8 cellular contexts compared by ENCODE assay signal in the genomic region with DNA sequence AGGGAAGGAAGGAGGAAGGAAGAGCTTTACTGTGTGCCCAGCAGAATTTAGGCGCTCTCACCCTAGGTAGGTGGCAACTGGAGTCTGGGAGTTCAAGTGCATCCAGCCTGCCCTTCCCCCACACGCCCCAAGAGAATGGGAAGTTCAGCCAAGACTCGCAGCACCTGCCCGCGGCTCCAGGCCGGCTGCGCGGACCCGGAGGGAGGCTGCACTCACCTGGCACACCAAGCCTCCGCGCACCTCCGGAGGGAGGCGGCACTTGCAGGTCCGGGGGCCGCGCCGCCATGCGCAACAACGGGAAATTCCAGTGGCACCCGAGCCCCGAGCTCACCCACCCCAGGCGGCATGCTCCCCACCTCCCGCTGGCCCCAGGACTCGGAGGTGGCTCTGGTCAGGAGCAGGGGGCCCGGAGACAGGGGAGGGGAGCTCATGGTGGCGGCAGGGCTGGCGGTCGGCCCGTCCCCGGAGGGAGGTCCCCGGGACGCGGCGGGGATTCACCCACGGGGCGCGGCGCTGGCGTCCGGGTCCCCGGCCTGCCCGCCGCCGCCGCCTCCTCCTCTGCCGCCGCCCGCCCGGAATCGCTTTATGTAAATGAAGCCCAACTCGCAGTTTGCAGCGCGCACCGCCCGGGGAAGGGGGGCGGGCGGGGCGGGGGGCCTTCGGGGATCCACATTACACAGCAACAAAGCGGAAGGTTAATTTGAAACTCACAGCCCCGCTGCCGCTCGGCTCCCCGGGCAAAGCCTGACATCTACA. TPM values are rescaled to one million over a fixed set of nuclear protein-coding genes. Genes with fewer than 3 reads are reported as not detected.
DNase-seq lines count a peak whose midpoint lies in the region; ATAC-seq and TF ChIP-seq lines count a peak whose summit lies in the region.

TSS of gene ZFHX3 (minus strand) at position 593 of the 756 bp plus-strand sequence. CDS start 87,983 bp downstream, outside the sequence.

- RAD21 ChIA-PET in HCT116 (lab: Charles Lee; ENCODE audit: low non-redundant PET in 1 of 2, low total read pairs in 2 of 2, uncharacterized antibody in 2 of 2, unreplicated experiment in 2 of 2): no interaction called here

- H3K27me3 Mint-ChIP-seq in activated T-helper 1 cell treated with anti-CD3 and anti-CD28 coated beads, Interleukin-12 subunit alpha, Interleukin-12 subunit beta, Interleukin-2, Interleukin-4 antibody, amounts not matched to agents 30 ng/mL and 10 ng/mL and 1 ng/mL, durations not matched to agents 14 hours and 24 hours and 36 hours (ENCODE audit: insufficient read depth): peaks cover 39% of the 10 kb centered on the region
- H3K27me3 Mint-ChIP-seq in neural crest cell (ENCODE audit: low read depth): no peaks in the 10 kb centered on the region

- H3K4me1 ChIP-seq in HCT116 (ENCODE audit: control insufficient read depth in 1 of 2, insufficient read depth in 2 of 2, low read length in 2 of 2) (peaks cover 24 to 32% of the 10 kb centered on the region in 2 experiments), foreskin keratinocyte (peaks cover 5% of the 10 kb centered on the region)

- H3K9me2 ChIP-seq in HCT116 (ENCODE audit: insufficient read depth): no peaks in the 10 kb centered on the region

- ATAC-seq in HCT116: peak; percentile 65
- ATAC-seq in foreskin keratinocyte: peak; percentile 74

- peak; percentile 25; the same call in 1 of the 2 replicates for TF ChIP-seq RAD21 in HCT116 (IDR thresholded peaks at IDR 0.05; ENCODE audit: low read depth)

- no peak within 1 kb of the TSS for H3K27ac Mint-ChIP-seq in activated T-helper 1 cell treated with anti-CD3 and anti-CD28 coated beads, Interleukin-12 subunit alpha, Interleukin-12 subunit beta, Interleukin-2, Interleukin-4 antibody, amounts not matched to agents 30 ng/mL and 10 ng/mL and 1 ng/mL, durations not matched to agents 14 hours and 24 hours and 36 hours
- peak within 1 kb of the TSS; percentile 95 for H3K27ac Mint-ChIP-seq in neural crest cell (ENCODE audit: unreplicated experiment)

- CTCF ChIA-PET in HCT116 (lab: Charles Lee): no interaction called here

- no peak for TF ChIP-seq POLR2A in HCT116 (IDR thresholded peaks at IDR 0.05; ENCODE audit: borderline replicate concordance, extremely low read depth, insufficient read depth, insufficient read length)

- H3K27me3 ChIP-seq in HCT116 (ENCODE audit: insufficient read depth, low read length) (no peaks in the 10 kb centered on the region), foreskin keratinocyte (no peaks in the 10 kb centered on the region)

- H3K4me3 Mint-ChIP-seq in activated T-helper 1 cell treated with anti-CD3 and anti-CD28 coated beads, Interleukin-12 subunit alpha, Interleukin-12 subunit beta, Interleukin-2, Interleukin-4 antibody, amounts not matched to agents 30 ng/mL and 10 ng/mL and 1 ng/mL, durations not matched to agents 14 hours and 24 hours and 36 hours: peak within 1 kb of the TSS; percentile 75
- H3K4me3 Mint-ChIP-seq in neural crest cell: peak within 1 kb of the TSS; percentile 90

- H3K36me3 ChIP-seq in HCT116 (ENCODE audit: control insufficient read depth in 1 of 2, insufficient read depth in 2 of 2, low read length in 2 of 2): no peaks in the 10 kb centered on the region

- intact Hi-C loops in HCT116 (cut with micrococcal nuclease): no loop called here
- intact Hi-C loops in activated T-helper 1 cell treated with anti-CD3 and anti-CD28 coated beads, Interleukin-12 subunit alpha, Interleukin-12 subunit beta, Interleukin-2, Interleukin-4 antibody, amounts not matched to agents 30 ng/mL and 10 ng/mL and 1 ng/mL, durations not matched to agents 14 hours and 24 hours and 36 hours (cut with micrococcal nuclease): loop anchor here (1.0 to 10.0 kb wide), 2 partner anchors 9 to 263 kb away; no protein-coding TSS in a partner anchor

- BruUV-seq in HCT116 (replicated peaks; lab: Mats Ljungman, UMichigan): no TSS peak

- H3K36me3 Mint-ChIP-seq in activated T-helper 1 cell treated with anti-CD3 and anti-CD28 coated beads, Interleukin-12 subunit alpha, Interleukin-12 subunit beta, Interleukin-2, Interleukin-4 antibody, amounts not matched to agents 30 ng/mL and 10 ng/mL and 1 ng/mL, durations not matched to agents 14 hours and 24 hours and 36 hours (ENCODE audit: low read depth): peaks cover 1% of the 10 kb centered on the region
- no peaks in the 10 kb centered on the region for H3K36me3 Mint-ChIP-seq in neural crest cell (ENCODE audit: low read depth)

- POLR2A ChIA-PET in HCT116 (lab: Charles Lee): no interaction called here

- no peaks in the 10 kb centered on the region for H3K9me3 ChIP-seq in HCT116 (ENCODE audit: control insufficient read depth in 1 of 2, insufficient read depth in 1 of 2, low read depth in 1 of 2, low read length in 2 of 2)

- peak; percentile 42 for DNase-seq in stimulated activated CD4-positive, alpha-beta T cell treated with anti-CD3 and anti-CD28 coated beads, Interleukin-15, amount 100 ng/mL, for 24 hours
- no peak for DNase-seq in stimulated activated CD4-positive, alpha-beta T cell treated with anti-CD3 and anti-CD28 coated beads, Interleukin-2, amount 100 ng/mL, for 48 hours
- no peak for DNase-seq in HCT116 (ENCODE audit: low read depth, low spot score)
- peak; percentile 28 for DNase-seq in NAMALWA (ENCODE audit: low spot score)
- peak; percentile 12 for DNase-seq in activated T-helper 1 cell treated with anti-CD3 and anti-CD28 coated beads, Interleukin-12 subunit alpha, Interleukin-12 subunit beta, Interleukin-2, Interleukin-4 antibody, amounts not matched to agents 30 ng/mL and 10 ng/mL and 1 ng/mL, durations not matched to agents 14 hours and 24 hours and 36 hours (ENCODE audit: low spot score)
- DNase-seq in foreskin keratinocyte: peak in 1 of 2 donors; percentile 81
- DNase-seq in neural crest cell (ENCODE audit: low read depth, low spot score): peak; percentile 57
- DNase-seq in cerebellum (ENCODE audit: low spot score): no peak

- H2AFZ ChIP-seq in HCT116 (ENCODE audit: low read depth, low read length, poor library complexity, severe bottlenecking): peak within 1 kb of the TSS; percentile 63

- no peaks in the 10 kb centered on the region for H3K9me3 Mint-ChIP-seq in activated T-helper 1 cell treated with anti-CD3 and anti-CD28 coated beads, Interleukin-12 subunit alpha, Interleukin-12 subunit beta, Interleukin-2, Interleukin-4 antibody, amounts not matched to agents 30 ng/mL and 10 ng/mL and 1 ng/mL, durations not matched to agents 14 hours and 24 hours and 36 hours
- H3K9me3 Mint-ChIP-seq in neural crest cell: no peaks in the 10 kb centered on the region

- no peaks in the 10 kb centered on the region for H4K20me1 ChIP-seq in HCT116 (ENCODE audit: insufficient read depth)

- TF ChIP-seq CTCF in HCT116 (IDR thresholded peaks at IDR 0.05 in 2 of 3, conservative IDR thresholded peaks at IDR 0.05 in 1 of 3; ENCODE audit: borderline replicate concordance in 1 of 3, insufficient read depth in 1 of 3, low read depth in 2 of 3, low read length in 2 of 3) (no peak), foreskin keratinocyte (conservative IDR thresholded peaks at IDR 0.05) (peak; percentile 51), neural crest cell (conservative IDR thresholded peaks at IDR 0.05) (no peak)

- H3K4me1 Mint-ChIP-seq in activated T-helper 1 cell treated with anti-CD3 and anti-CD28 coated beads, Interleukin-12 subunit alpha, Interleukin-12 subunit beta, Interleukin-2, Interleukin-4 antibody, amounts not matched to agents 30 ng/mL and 10 ng/mL and 1 ng/mL, durations not matched to agents 14 hours and 24 hours and 36 hours (ENCODE audit: low read depth): no peaks in the 10 kb centered on the region
- peaks cover 45% of the 10 kb centered on the region for H3K4me1 Mint-ChIP-seq in neural crest cell

- H3K27ac ChIP-seq in HCT116 (ENCODE audit: low read depth, low read length): peak within 1 kb of the TSS; percentile 80
- peak within 1 kb of the TSS; percentile 81 for H3K27ac ChIP-seq in foreskin keratinocyte

- peaks cover 75% of the 10 kb centered on the region for H3K79me2 ChIP-seq in HCT116 (ENCODE audit: insufficient read depth, low read length)

- peak within 1 kb of the TSS; percentile 68 for H3K9ac ChIP-seq in HCT116 (ENCODE audit: low read length)

- H3K4me2 ChIP-seq in HCT116 (ENCODE audit: low read length): peak within 1 kb of the TSS; percentile 92

- H3K4me3 ChIP-seq in HCT116 (replicated peaks in 1 of 2; ENCODE audit: low read depth in 1 of 2, low read length in 2 of 2): peak within 1 kb of the TSS; percentile 63 to 73

TF ChIP-seq in HCT116, 20 proteins besides CTCF, POLR2A, EP300 and RAD21 (continues in another document):
- peak; percentile 68 for TF ChIP-seq CBX3 (IDR thresholded peaks at IDR 0.05; ENCODE audit: low read depth)
- TF ChIP-seq, protein P1, sequence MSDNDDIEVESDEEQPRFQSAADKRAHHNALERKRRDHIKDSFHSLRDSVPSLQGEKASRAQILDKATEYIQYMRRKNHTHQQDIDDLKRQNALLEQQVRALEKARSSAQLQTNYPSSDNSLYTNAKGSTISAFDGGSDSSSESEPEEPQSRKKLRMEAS (IDR thresholded peaks at IDR 0.05): peak; percentile 72
- TF ChIP-seq SP1 (IDR thresholded peaks at IDR 0.05; ENCODE audit: low read depth): no peak
- TF ChIP-seq SIN3A (IDR thresholded peaks at IDR 0.05; ENCODE audit: low read depth): peak; percentile 55
- peak; percentile 39; the same call in 1 of the 2 replicates for TF ChIP-seq POLR2AphosphoS5 (IDR thresholded peaks at IDR 0.05; ENCODE audit: low read depth, low read length)

RNA-seq across cellular contexts. Expression of gene ZFHX3, which starts in this region (rescaled TPM):
- total RNA-seq in HCT116 (2021; ENCODE audit: unreplicated experiment): 6.3 TPM
- polyA plus RNA-seq in HCT116 (2012): 1.5 and 1.8 TPM in 2 replicates
- 0.34 TPM in 2 replicates for total RNA-seq in activated T-helper 1 cell treated with anti-CD3 and anti-CD28 coated beads, Interleukin-12 subunit alpha, Interleukin-12 subunit beta, Interleukin-2, Interleukin-4 antibody, amounts not matched to agents 30 ng/mL and 10 ng/mL and 1 ng/mL, durations not matched to agents 14 hours and 24 hours and 36 hours
- total RNA-seq in foreskin keratinocyte: 5.9 and 8.9 TPM in 2 replicates
- 1.1 and 1.2 TPM in 2 replicates for polyA plus RNA-seq in foreskin keratinocyte
- total RNA-seq in neural crest cell: 40.1 and 46.0 TPM in 2 replicates
- 4.7 TPM for total RNA-seq in cerebellum

Comparison
In these comparisons a context has a peak if more than half of its experiments do, and no peak if none do; other contexts are left out.
1. DNase-seq: peak in stimulated activated CD4-positive, alpha-beta T cell treated with anti-CD3 and anti-CD28 coated beads, Interleukin-15, amount 100 ng/mL, for 24 hours (single experiment), NAMALWA (single experiment) and neural crest cell (single experiment); none in stimulated activated CD4-positive, alpha-beta T cell treated with anti-CD3 and anti-CD28 coated beads, Interleukin-2, amount 100 ng/mL, for 48 hours (0 of 2), HCT116 (single experiment) and cerebellum (single experiment).
2. Peak in DNase-seq in activated T-helper 1 cell treated with anti-CD3 and anti-CD28 coated beads, Interleukin-12 subunit alpha, Interleukin-12 subunit beta, Interleukin-2, Interleukin-4 antibody, amounts not matched to agents 30 ng/mL and 10 ng/mL and 1 ng/mL, durations not matched to agents 14 hours and 24 hours and 36 hours; RNA of the gene not detected or under 1 TPM.